ENCODE assay signal across 25 cellular contexts in the genomic region with DNA sequence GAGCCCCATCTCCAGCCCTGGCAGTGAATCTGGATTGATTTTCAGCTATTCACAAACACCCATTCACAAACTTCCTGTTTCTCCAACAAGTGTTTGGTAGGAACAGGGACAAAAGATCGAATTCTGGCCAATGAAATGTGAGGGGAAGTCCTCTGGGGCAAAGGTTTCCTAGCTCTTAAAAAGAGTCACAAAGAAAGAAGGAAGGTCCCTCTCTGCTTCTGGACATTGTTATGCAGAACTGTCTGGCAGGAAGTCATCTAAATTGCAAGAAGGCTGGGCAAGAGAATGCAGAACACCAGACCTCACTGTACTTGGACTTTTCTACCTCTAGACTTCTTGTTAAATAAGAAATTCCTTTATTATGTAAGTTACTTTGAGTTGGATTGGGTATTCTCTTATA.
DNase-seq lines count a peak whose midpoint lies in the region; ATAC-seq and TF ChIP-seq lines count a peak whose summit lies in the region.
"Had no signal": no experiment of that assay in that cellular context is flagged by ENCODE, and none has a peak within 500 bp of the region (broad histone marks: within the 10 kb centered on the region; RNA-seq: fewer than 3 reads in every experiment).

No MANE protein-coding gene starts in this region.

- H3K9me3 Mint-ChIP-seq in WTC11 = peaks cover 24% of the 10 kb centered on the region
- H3K9me3 Mint-ChIP-seq: activated naive CD4-positive, alpha-beta T cell treated with anti-CD3 and anti-CD28 coated beads, Interleukin-2, amount 50 U/mL, for 72 hours; endodermal cell; IgD-negative memory B cell; nephron; stimulated activated memory B cell treated with anti-CD40 and anti-IgM and Interleukin-4, amounts not matched to agents 10 μg/mL and 1 μg/mL and 100 μg/mL, for 72 hours had no signal

- TF ChIP-seq CTCF in WTC11 (IDR thresholded peaks at IDR 0.05) (no peak), RWPE1 (conservative IDR thresholded peaks at IDR 0.05; ENCODE audit: low read depth) (no peak)

- CTCF ChIA-PET in WTC11 (lab: Charles Lee) (interaction anchor here (1.3 kb wide), 1 partner anchor 405 kb away, joined by 6 read pairs; no protein-coding TSS in a partner anchor), RWPE1 (lab: Yijun Ruan, JAX) (no interaction called here)

- H2BK5ac ChIP-seq in neuronal stem cell (ENCODE audit: low read length) = no peak overlapping the region

- no peaks in the 10 kb centered on the region for H3K36me3 ChIP-seq in neuronal stem cell (replicated peaks in 1 of 2; ENCODE audit: control insufficient read depth in 2 of 2, insufficient read depth in 2 of 2, low read length in 2 of 2)
- H3K36me3 ChIP-seq: esophagus muscularis mucosa, suprapubic skin had no signal

- H3K4me1 Mint-ChIP-seq in WTC11 = peaks cover 27% of the 10 kb centered on the region
- H3K4me1 Mint-ChIP-seq: endodermal cell; IgD-negative memory B cell; nephron; stimulated activated memory B cell treated with anti-CD40 and anti-IgM and Interleukin-4, amounts not matched to agents 10 μg/mL and 1 μg/mL and 100 μg/mL, for 72 hours had no signal

- no peak overlapping the region for H2BK12ac ChIP-seq in neuronal stem cell (ENCODE audit: low read length)

- no peak overlapping the region for H3K9ac ChIP-seq in neuronal stem cell (ENCODE audit: low read depth, low read length, poor library complexity)

- H3K23ac ChIP-seq in neuronal stem cell (ENCODE audit: low read depth, low read length, poor library complexity) = no peak overlapping the region

- H2BK15ac ChIP-seq in neuronal stem cell (ENCODE audit: low read length) = no peak overlapping the region

- H4K8ac ChIP-seq in neuronal stem cell (ENCODE audit: low read depth, low read length) = no peak overlapping the region

- ATAC-seq in WTC11 (peak; percentile 87), GM21360 (IDR thresholded peaks at IDR 0.05; ENCODE audit: unreplicated experiment) (no peak)
- ATAC-seq: activated naive CD4-positive, alpha-beta T cell treated with anti-CD3 and anti-CD28 coated beads, Interleukin-2, amount 50 U/mL, for 72 hours; right cardiac atrium; stimulated activated memory B cell treated with anti-CD40 and anti-IgM and Interleukin-4, amounts not matched to agents 10 μg/mL and 1 μg/mL and 100 μg/mL, for 72 hours had no signal

- no peak overlapping the region for H3K4me3 ChIP-seq in neuronal stem cell (ENCODE audit: low read length in 2 of 2)
- H3K4me3 ChIP-seq: esophagus muscularis mucosa, hepatocyte, suprapubic skin had no signal

- POLR2A ChIA-PET in WTC11 (lab: Charles Lee) = no interaction called here
- POLR2A ChIA-PET in RWPE1 (lab: Yijun Ruan, JAX; ENCODE audit: low non-redundant PET) = no interaction called here

- DNase-seq in NOMO-1 treated with DMSO at 0.1 percent for 48 hours (lab: John Stamatoyannopoulos, UW; ENCODE audit: unreplicated experiment) (peak; percentile 35), NOMO-1 treated with dmso at 0.1 percent for 144 hours (lab: John Stamatoyannopoulos, UW; ENCODE audit: unreplicated experiment) (no peak), NCI-H2029 (lab: John Stamatoyannopoulos, UW) (peak; percentile 19), WTC11 (ENCODE audit: low spot score) (no peak), neuronal stem cell (ENCODE audit: low spot score) (no peak), RWPE1 (ENCODE audit: low spot score) (no peak), anterior cingulate cortex (lab: John Stamatoyannopoulos, UW) (no peak)
- DNase-seq: activated CD4-positive, alpha-beta T cell treated with anti-CD3 and anti-CD28 coated beads, Interleukin-2, amount 50 U/mL, for 4 hours; aorta; cortex of kidney; endodermal cell; foreskin melanocyte; NCI-H1694 treated with DMSO at 0.1 percent for 48 hours; right cardiac atrium; stimulated activated CD4-positive, alpha-beta T cell treated with anti-CD3 and anti-CD28 coated beads, Interleukin-4, amount 100 ng/mL, for 1 hour; T-helper 2 cell had no signal

- no CpG with 5 or more reads among the region's 1 CpG for WGBS in neuronal stem cell (ENCODE audit: extremely low coverage in 2 of 2, insufficient read length in 2 of 2, insufficient replicate concordance in 1 of 2), 2 donors

- H2AK5ac ChIP-seq in neuronal stem cell (ENCODE audit: low read depth, low read length) = no peak overlapping the region

- peak overlapping the region; percentile 17; the same call in 1 of the 2 replicates for H3K27ac Mint-ChIP-seq in WTC11
- H3K27ac Mint-ChIP-seq: activated naive CD4-positive, alpha-beta T cell treated with anti-CD3 and anti-CD28 coated beads, Interleukin-2, amount 50 U/mL, for 72 hours; B cell; endodermal cell; IgD-negative memory B cell; nephron; stimulated activated memory B cell treated with anti-CD40 and anti-IgM and Interleukin-4, amounts not matched to agents 10 μg/mL and 1 μg/mL and 100 μg/mL, for 72 hours had no signal

- H3K4me1 ChIP-seq in neuronal stem cell (ENCODE audit: control insufficient read depth in 2 of 2, insufficient read depth in 1 of 2, low read depth in 1 of 2, low read length in 2 of 2) = peaks cover 0 to 7% of the 10 kb centered on the region in 2 donors
- H3K4me1 ChIP-seq: esophagus muscularis mucosa, suprapubic skin had no signal

- H3K27me3 ChIP-seq in neuronal stem cell (ENCODE audit: control insufficient read depth in 3 of 3, insufficient read depth in 3 of 3, low read depth in 1 of 3, low read length in 3 of 3) = no peaks in the 10 kb centered on the region
- H3K27me3 ChIP-seq: esophagus muscularis mucosa, hepatocyte, suprapubic skin had no signal

- H3K27ac ChIP-seq in neuronal stem cell (replicated peaks; ENCODE audit: low read length) (no peak overlapping the region), RWPE1 (no peak overlapping the region)
- H3K27ac ChIP-seq: esophagus muscularis mucosa, hepatocyte, suprapubic skin had no signal

- H3K4ac ChIP-seq in neuronal stem cell (ENCODE audit: low read length) = no peak overlapping the region

- no peak overlapping the region for H3K4me2 ChIP-seq in neuronal stem cell (ENCODE audit: insufficient read depth, low read length, poor library complexity, severe bottlenecking)
- H3K4me2 ChIP-seq: hepatocyte had no signal

- H3K27me3 Mint-ChIP-seq in WTC11 (ENCODE audit: low read depth) = no peaks in the 10 kb centered on the region; the same call in 1 of the 2 replicates
- H3K27me3 Mint-ChIP-seq: B cell; IgD-negative memory B cell; stimulated activated memory B cell treated with anti-CD40 and anti-IgM and Interleukin-4, amounts not matched to agents 10 μg/mL and 1 μg/mL and 100 μg/mL, for 72 hours had no signal

- H2AFZ ChIP-seq in neuronal stem cell (ENCODE audit: low read length) = peak overlapping the region; percentile 85
- H2AFZ ChIP-seq: hepatocyte had no signal

- H4K91ac ChIP-seq in neuronal stem cell (ENCODE audit: low read depth, low read length, poor library complexity) = no peak overlapping the region

- H3K36me3 Mint-ChIP-seq in WTC11 = peaks cover 14% of the 10 kb centered on the region
- H3K36me3 Mint-ChIP-seq: activated naive CD4-positive, alpha-beta T cell treated with anti-CD3 and anti-CD28 coated beads, Interleukin-2, amount 50 U/mL, for 72 hours; IgD-negative memory B cell; stimulated activated memory B cell treated with anti-CD40 and anti-IgM and Interleukin-4, amounts not matched to agents 10 μg/mL and 1 μg/mL and 100 μg/mL, for 72 hours had no signal

- no peak overlapping the region for H3K4me3 Mint-ChIP-seq in WTC11
- H3K4me3 Mint-ChIP-seq: B cell; endodermal cell; IgD-negative memory B cell; nephron; stimulated activated memory B cell treated with anti-CD40 and anti-IgM and Interleukin-4, amounts not matched to agents 10 μg/mL and 1 μg/mL and 100 μg/mL, for 72 hours had no signal

- no peak overlapping the region for H3K14ac ChIP-seq in neuronal stem cell (ENCODE audit: low read length)

- H3K9me3 ChIP-seq in neuronal stem cell (replicated peaks in 1 of 2; ENCODE audit: control insufficient read depth in 2 of 2, insufficient read depth in 1 of 2, low read depth in 1 of 2, low read length in 2 of 2) = peaks cover 0 to 4% of the 10 kb centered on the region in 2 donors
- H3K9me3 ChIP-seq: esophagus muscularis mucosa, suprapubic skin had no signal

- no peak overlapping the region for H3K18ac ChIP-seq in neuronal stem cell (ENCODE audit: low read length)

- no peak overlapping the region for H2BK120ac ChIP-seq in neuronal stem cell (ENCODE audit: low read depth, low read length)

- H3K79me1 ChIP-seq in neuronal stem cell (ENCODE audit: low read depth, low read length) = no peaks in the 10 kb centered on the region

TF ChIP-seq in WTC11, 78 proteins besides CTCF, POLR2A, EP300 and RAD21 (continues in another document):
- TF ChIP-seq FOXK1 (CRISPR knock-in tag; IDR thresholded peaks at IDR 0.05) (no peak), JAZF1 (CRISPR knock-in tag; IDR thresholded peaks at IDR 0.05) (no peak), ZNF423 (CRISPR knock-in tag; IDR thresholded peaks at IDR 0.05) (no peak), SOX15 (CRISPR knock-in tag; IDR thresholded peaks at IDR 0.05) (no peak)
- TF ChIP-seq, protein P1, sequence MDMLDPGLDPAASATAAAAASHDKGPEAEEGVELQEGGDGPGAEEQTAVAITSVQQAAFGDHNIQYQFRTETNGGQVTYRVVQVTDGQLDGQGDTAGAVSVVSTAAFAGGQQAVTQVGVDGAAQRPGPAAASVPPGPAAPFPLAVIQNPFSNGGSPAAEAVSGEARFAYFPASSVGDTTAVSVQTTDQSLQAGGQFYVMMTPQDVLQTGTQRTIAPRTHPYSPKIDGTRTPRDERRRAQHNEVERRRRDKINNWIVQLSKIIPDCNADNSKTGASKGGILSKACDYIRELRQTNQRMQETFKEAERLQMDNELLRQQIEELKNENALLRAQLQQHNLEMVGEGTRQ (CRISPR knock-in tag; IDR thresholded peaks at IDR 0.05) = no peak
- TF ChIP-seq, protein P2, sequence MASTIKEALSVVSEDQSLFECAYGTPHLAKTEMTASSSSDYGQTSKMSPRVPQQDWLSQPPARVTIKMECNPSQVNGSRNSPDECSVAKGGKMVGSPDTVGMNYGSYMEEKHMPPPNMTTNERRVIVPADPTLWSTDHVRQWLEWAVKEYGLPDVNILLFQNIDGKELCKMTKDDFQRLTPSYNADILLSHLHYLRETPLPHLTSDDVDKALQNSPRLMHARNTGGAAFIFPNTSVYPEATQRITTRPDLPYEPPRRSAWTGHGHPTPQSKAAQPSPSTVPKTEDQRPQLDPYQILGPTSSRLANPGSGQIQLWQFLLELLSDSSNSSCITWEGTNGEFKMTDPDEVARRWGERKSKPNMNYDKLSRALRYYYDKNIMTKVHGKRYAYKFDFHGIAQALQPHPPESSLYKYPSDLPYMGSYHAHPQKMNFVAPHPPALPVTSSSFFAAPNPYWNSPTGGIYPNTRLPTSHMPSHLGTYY (CRISPR knock-in tag; IDR thresholded peaks at IDR 0.05) = no peak
- TF ChIP-seq, protein P3, sequence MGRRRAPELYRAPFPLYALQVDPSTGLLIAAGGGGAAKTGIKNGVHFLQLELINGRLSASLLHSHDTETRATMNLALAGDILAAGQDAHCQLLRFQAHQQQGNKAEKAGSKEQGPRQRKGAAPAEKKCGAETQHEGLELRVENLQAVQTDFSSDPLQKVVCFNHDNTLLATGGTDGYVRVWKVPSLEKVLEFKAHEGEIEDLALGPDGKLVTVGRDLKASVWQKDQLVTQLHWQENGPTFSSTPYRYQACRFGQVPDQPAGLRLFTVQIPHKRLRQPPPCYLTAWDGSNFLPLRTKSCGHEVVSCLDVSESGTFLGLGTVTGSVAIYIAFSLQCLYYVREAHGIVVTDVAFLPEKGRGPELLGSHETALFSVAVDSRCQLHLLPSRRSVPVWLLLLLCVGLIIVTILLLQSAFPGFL (CRISPR knock-in tag; IDR thresholded peaks at IDR 0.05; ENCODE audit: borderline replicate concordance) = no peak

Comparison
In these comparisons a context has a peak if more than half of its experiments do, and no peak if none do; other contexts are left out.
1. DNase-seq: peak in NOMO-1 treated with DMSO at 0.1 percent for 48 hours (single experiment) and NCI-H2029 (single experiment); none in NOMO-1 treated with dmso at 0.1 percent for 144 hours (single experiment), WTC11 (single experiment), neuronal stem cell (single experiment), RWPE1 (single experiment) and anterior cingulate cortex (0 of 58).